8 cellular contexts compared by ENCODE assay signal in genomic region chr12:82686223-82687019, GRCh38. TPM values are rescaled to one million over a fixed set of nuclear protein-coding genes. Genes with fewer than 3 reads are reported as not detected.
DNase-seq lines count a peak whose midpoint lies in the region; ATAC-seq and TF ChIP-seq lines count a peak whose summit lies in the region.

TMTC2 (plus strand) TSS chr12:82686906.

- peak; percentile 17 for DNase-seq in AG04449 (ENCODE audit: low read depth, low spot score)
- peak; percentile 81 for DNase-seq in NCI-H2196 treated with DMSO at 0.1 percent for 48 hours (lab: John Stamatoyannopoulos, UW; ENCODE audit: unreplicated experiment)
- peak; percentile 68 to 79 (median 73) for DNase-seq in activated CD4-positive, CD25-positive, alpha-beta regulatory T cell (lab: John Stamatoyannopoulos, UW)
- peak; percentile 89 for DNase-seq in central memory CD4-positive, alpha-beta T cell
- peak; percentile 95 for DNase-seq in iris pigment epithelial cell (ENCODE audit: low read depth)
- DNase-seq in spleen, result peak; percentile 97

- ATAC-seq in GM18909 (IDR thresholded peaks at IDR 0.05; ENCODE audit: poor library complexity, unreplicated experiment) (peak; percentile 87), HG03139 (IDR thresholded peaks at IDR 0.05; ENCODE audit: unreplicated experiment) (peak; percentile 83)

- peak in 1 of 3 donors; percentile 7 for TF ChIP-seq POLR2A in spleen (IDR thresholded peaks at IDR 0.05)

- H3K9me3 ChIP-seq in spleen, result no peaks in the 10 kb centered on the region

- no peaks in the 10 kb centered on the region for H3K27me3 ChIP-seq in spleen (replicated peaks in 1 of 7)

- intact Hi-C loops in spleen (cut with DNase I; ENCODE audit: low total_unique reads), result loop anchor here (10.0 kb wide), 1 partner anchor 332 kb away; the partner anchor contains the start of genes CCDC59 and METTL25

- H3K27ac ChIP-seq in spleen, result peak within 1 kb of the TSS; percentile 75 to 95 (median 93)

- POLR2A ChIA-PET in AG04449 (lab: Yijun Ruan, JAX), result no interaction called here

- CTCF ChIA-PET in AG04449 (lab: Yijun Ruan, JAX), result interaction anchor here (0.9 to 3.8 kb wide), 15 partner anchors 10 to 1822 kb away, joined by 3 to 39 read pairs (median 8); partner anchors contain the start of genes CCDC59 and METTL25

- no peaks in the 10 kb centered on the region for H3K36me3 ChIP-seq in spleen

- WGBS in spleen, 5 donors, result 0 to 1% (median 1%) methylated on average over 34 to 35 of the region's 35 CpGs

- H3K4me1 ChIP-seq in spleen, result peaks cover 0 to 33% (median 12%) of the 10 kb centered on the region in 6 donors

- peak within 1 kb of the TSS; percentile 95 for H3K4me3 ChIP-seq in AG04449 (ENCODE audit: low read depth, low read length)
- peak within 1 kb of the TSS; percentile 75 to 98 (median 92) for H3K4me3 ChIP-seq in spleen

- TF ChIP-seq CTCF in AG04449 (IDR thresholded peaks at IDR 0.05; ENCODE audit: insufficient read depth, low read length, missing control alignments) (no peak), spleen (IDR thresholded peaks at IDR 0.05 in 8 of 11, conservative IDR thresholded peaks at IDR 0.05 in 3 of 11) (peak in 1 of 11 experiments; percentile 17)

RNA-seq across cellular contexts. Expression of gene TMTC2, which starts in this region (rescaled TPM):
- 1 to 10 TPM; 2.7 to 8.5 (median 6.3) TPM for total RNA-seq in spleen
- polyA plus RNA-seq in spleen, result 1 to 10 TPM in 2 of 3 donors, under 1 TPM in 1; 0.74 to 1.5 (median 1.4) TPM

Comparison
In these comparisons a context has a peak if more than half of its experiments do, and no peak if none do; other contexts are left out.
1. Peak in every context shown above with its lines: DNase-seq, ATAC-seq, H3K4me3 ChIP-seq and H3K27ac ChIP-seq.
2. DNase-seq: peak in every context shown above with its lines; median percentile 97 in spleen; 95 in iris pigment epithelial cell; 89 in central memory CD4-positive, alpha-beta T cell; 81 in NCI-H2196 treated with DMSO at 0.1 percent for 48 hours; 73 in activated CD4-positive, CD25-positive, alpha-beta regulatory T cell; 17 in AG04449.